ENCODE assay signal across 1 cellular context in genomic region chr12:57816001-57816854, GRCh38.
A peak's percentile ranks its signal among the peaks of the same experiment; 100 is the strongest.
TF ChIP-seq lines count a peak whose summit lies in the region.

No MANE protein-coding gene starts in this region.

TF ChIP-seq in K562, 482 proteins besides CTCF, POLR2A, EP300 and RAD21:
- TF ChIP-seq PRPF4 (IDR thresholded peaks at IDR 0.05; ENCODE audit: insufficient read depth, low read depth, low read length, poor library complexity, severe bottlenecking) (no peak), TAF15 (IDR thresholded peaks at IDR 0.05; ENCODE audit: low read depth, low read length) (no peak), SNAPC5 (CRISPR knock-in tag; IDR thresholded peaks at IDR 0.05) (no peak), CBFB (CRISPR knock-in tag; IDR thresholded peaks at IDR 0.05) (no peak), ZNF830 (CRISPR knock-in tag; IDR thresholded peaks at IDR 0.05) (no peak), STAT5A (IDR thresholded peaks at IDR 0.05; ENCODE audit: borderline replicate concordance, low read length) (no peak), NR2C1 (IDR thresholded peaks at IDR 0.05) (peak; percentile 46; the same call in 1 of the 2 replicates), NR2C1 (tag; IDR thresholded peaks at IDR 0.05) (no peak), ZHX1 (conservative IDR thresholded peaks at IDR 0.05; ENCODE audit: low read length) (no peak), PREB (CRISPR knock-in tag; IDR thresholded peaks at IDR 0.05) (no peak), YY1 (IDR thresholded peaks at IDR 0.05; ENCODE audit: borderline replicate concordance in 1 of 3, control insufficient read depth in 1 of 3, extremely low read depth in 1 of 3, insufficient read depth in 3 of 3, insufficient read length in 1 of 3, insufficient replicate concordance in 2 of 3, low read depth in 1 of 3, low read length in 2 of 3) (peak in 1 of 3 experiments; percentile 53), EP400 (IDR thresholded peaks at IDR 0.05) (no peak), SMARCC2 (IDR thresholded peaks at IDR 0.05; ENCODE audit: low read depth) (no peak), MCM7 (IDR thresholded peaks at IDR 0.05) (no peak), NKRF (IDR thresholded peaks at IDR 0.05; ENCODE audit: borderline replicate concordance) (no peak), NR2C2 (CRISPR knock-in tag; IDR thresholded peaks at IDR 0.05) (no peak), NR2C2 (tag; IDR thresholded peaks at IDR 0.05) (peak; percentile 63), CHD4 (IDR thresholded peaks at IDR 0.05; ENCODE audit: insufficient read depth, insufficient replicate concordance, low read depth, low read length, poor library complexity, severe bottlenecking) (no peak), HSF4 (CRISPR knock-in tag; IDR thresholded peaks at IDR 0.05; ENCODE audit: borderline replicate concordance) (no peak), ZNF507 (tag; conservative IDR thresholded peaks at IDR 0.05) (no peak), ZNF384 (IDR thresholded peaks at IDR 0.05; ENCODE audit: low read depth, low read length) (0 out of 2 replicates have a peak, but pooled peaks have one; percentile 4), ZNF589 (CRISPR knock-in tag; IDR thresholded peaks at IDR 0.05; ENCODE audit: low read depth) (0 out of 2 replicates have a peak, but pooled peaks have one; percentile 25), ELF2 (CRISPR knock-in tag; IDR thresholded peaks at IDR 0.05) (no peak), RNF2 (IDR thresholded peaks at IDR 0.05) (no peak), HEY1 (CRISPR knock-in tag; IDR thresholded peaks at IDR 0.05; ENCODE audit: borderline replicate concordance) (no peak), ZEB2 (IDR thresholded peaks at IDR 0.05) (no peak), ZNF408 (CRISPR knock-in tag; IDR thresholded peaks at IDR 0.05; ENCODE audit: low read depth) (no peak), ZC3H4 (CRISPR knock-in tag; IDR thresholded peaks at IDR 0.05; ENCODE audit: borderline replicate concordance) (no peak), GTF3C2 (IDR thresholded peaks at IDR 0.05; ENCODE audit: borderline replicate concordance, extremely low read depth, insufficient read length) (no peak), ATF1 (CRISPR knock-in tag; IDR thresholded peaks at IDR 0.05) (no peak), ATF1 (tag; IDR thresholded peaks at IDR 0.05) (no peak), ATF6 (CRISPR knock-in tag; IDR thresholded peaks at IDR 0.05) (no peak)
